Comparison of ENCODE assay signal across 16 cellular contexts in genomic region chr1:202572867-202573266, GRCh38.
"Had no signal": no experiment of that assay in that cellular context is flagged by ENCODE, and none has a peak within 500 bp of the region (broad histone marks: within the 10 kb centered on the region; RNA-seq: fewer than 3 reads in every experiment).

No MANE protein-coding gene starts in this region.

- H3K36me3 ChIP-seq: neural progenitor cell had no signal

- DNase-seq: activated B cell treated with CpG ODN at 0.5 μM for 24 hours; activated CD4-positive, alpha-beta T cell treated with anti-CD3 and anti-CD28 coated beads for 48 hours; activated CD8-positive, alpha-beta memory T cell treated with anti-CD3 and anti-CD28 coated beads, Interleukin-2, amount 50 U/mL, for 48 hours; activated gamma-delta T cell; activated T-cell treated with anti-CD3 and anti-CD28 coated beads, Interleukin-2, amount 50 U/mL, for 72 hours; body of pancreas; caudate nucleus; gastrocnemius medialis; left colon; midbrain; stimulated activated naive B cell treated with anti-CD40 and anti-IgM and Interleukin-4, amounts not matched to agents 10 μg/mL and 1 μg/mL and 100 μg/mL, for 72 hours; substantia nigra; T-helper 2 cell; upper lobe of right lung had no signal

- H3K27ac ChIP-seq: body of pancreas, gastrocnemius medialis, neural progenitor cell, upper lobe of right lung had no signal

- H3K4me3 ChIP-seq: body of pancreas, coronary artery, gastrocnemius medialis, neural progenitor cell, upper lobe of right lung had no signal

- H3K27me3 ChIP-seq: body of pancreas, gastrocnemius medialis, neural progenitor cell, upper lobe of right lung had no signal

- H3K9me3 ChIP-seq: body of pancreas, gastrocnemius medialis, upper lobe of right lung had no signal
